Comparison of ENCODE assay signal across 34 cellular contexts in genomic region chr17:16261049-16261448, GRCh38.
"Had no signal": no experiment of that assay in that cellular context is flagged by ENCODE, and none has a peak within 500 bp of the region (broad histone marks: within the 10 kb centered on the region; RNA-seq: fewer than 3 reads in every experiment).

No MANE protein-coding gene starts in this region.

- FAIRE-seq: TTC549 had no signal

- H3K4me3 Mint-ChIP-seq: activated B cell treated with CpG ODN at 0.5 μM for 24 hours; activated CD4-positive, alpha-beta memory T cell treated with anti-CD3 and anti-CD28 coated beads for 36 hours; activated CD4-positive, alpha-beta T cell treated with anti-CD3 and anti-CD28 coated beads, Interleukin-2, amount 10 ng/mL, durations not matched to agents 24 days and 14 days; activated CD8-positive, alpha-beta T cell treated with anti-CD3 and anti-CD28 coated beads for 36 hours; activated naive CD4-positive, alpha-beta T cell treated with anti-CD3 and anti-CD28 coated beads, Interleukin-2, amount 10 ng/mL, durations not matched to agents 7 days and 5 days; activated naive CD4-positive, alpha-beta T cell treated with anti-CD3 and anti-CD28 coated beads, Interleukin-2, amount 50 U/mL, for 24 hours; activated naive CD8-positive, alpha-beta T cell; activated naive CD8-positive, alpha-beta T cell treated with anti-CD3 and anti-CD28 coated beads, Interleukin-2, amount 10 ng/mL, durations not matched to agents 7 days and 5 days; activated naive CD8-positive, alpha-beta T cell treated with anti-CD3 and anti-CD28 coated beads, Interleukin-2, amount 50 U/mL, for 24 hours; activated T-cell treated with anti-CD3 and anti-CD28 coated beads, Interleukin-2, amount 50 U/mL, for 24 hours; T-cell; T-helper 2 cell treated with Interferon-gamma antibody and Interleukin-4, amounts not matched to agents 5 μg/mL and 100 μg/mL, for 36 hours had no signal

- H3K9me3 Mint-ChIP-seq: activated B cell treated with CpG ODN at 0.5 μM for 24 hours; activated CD4-positive, alpha-beta memory T cell treated with anti-CD3 and anti-CD28 coated beads for 36 hours; activated CD8-positive, alpha-beta T cell treated with anti-CD3 and anti-CD28 coated beads for 36 hours; activated naive CD4-positive, alpha-beta T cell treated with anti-CD3 and anti-CD28 coated beads, Interleukin-2, amount 50 U/mL, for 24 hours; activated naive CD8-positive, alpha-beta T cell treated with anti-CD3 and anti-CD28 coated beads, Interleukin-2, amount 50 U/mL, for 24 hours; activated T-cell treated with anti-CD3 and anti-CD28 coated beads, Interleukin-2, amount 50 U/mL, for 24 hours; activated T-helper 2 cell treated with anti-CD3 and anti-CD28 coated beads, Interferon-gamma antibody, Interleukin-2, Interleukin-4, amounts not matched to agents 10 μg/mL and 5 μg/mL and 100 μg/mL, durations not matched to agents 14 hours and 24 hours and 36 hours; T-cell; T-helper 2 cell treated with Interferon-gamma antibody and Interleukin-4, amounts not matched to agents 5 μg/mL and 100 μg/mL, for 36 hours had no signal

- ATAC-seq: activated CD8-positive, alpha-beta T cell treated with anti-CD3 and anti-CD28 coated beads for 36 hours; activated naive CD8-positive, alpha-beta T cell treated with anti-CD3 and anti-CD28 coated beads, Interleukin-2, amount 50 U/mL, for 24 hours; body of pancreas; T-cell had no signal

- DNase-seq: activated B cell treated with CpG ODN at 0.5 μM for 24 hours; activated CD4-positive, alpha-beta memory T cell treated with anti-CD3 and anti-CD28 coated beads for 36 hours; activated CD4-positive, alpha-beta T cell treated with anti-CD3 and anti-CD28 coated beads for 4 hours; activated CD4-positive, alpha-beta T cell treated with anti-CD3 and anti-CD28 coated beads, Interleukin-2, amount 10 ng/mL, durations not matched to agents 24 days and 14 days; activated CD4-positive, alpha-beta T cell treated with anti-CD3 and anti-CD28 coated beads, Interleukin-2, amount 50 U/mL, for 1 hour; activated CD4-positive, alpha-beta T cell treated with anti-CD3 and anti-CD28 coated beads, Interleukin-2, amount 50 U/mL, for 4 hours; activated CD4-positive, CD25-positive, alpha-beta regulatory T cell treated with anti-CD3 and anti-CD28 coated beads, Interleukin-2, amount 50 U/mL, for 72 hours; activated CD8-positive, alpha-beta memory T cell treated with anti-CD3 and anti-CD28 coated beads for 24 hours; activated CD8-positive, alpha-beta memory T cell treated with anti-CD3 and anti-CD28 coated beads, Interleukin-2, amount 50 U/mL, for 4 hours; activated CD8-positive, alpha-beta T cell treated with anti-CD3 and anti-CD28 coated beads for 36 hours; activated effector memory CD4-positive, alpha-beta T cell treated with Interleukin-2 at 50 U/mL for 16 hours; activated gamma-delta T cell; activated naive CD4-positive, alpha-beta T cell treated with anti-CD3 and anti-CD28 coated beads, Interleukin-2, amount 10 ng/mL, durations not matched to agents 7 days and 5 days; activated naive CD4-positive, alpha-beta T cell treated with Interleukin-2 at 50 U/mL for 16 hours; activated naive CD8-positive, alpha-beta T cell treated with anti-CD3 and anti-CD28 coated beads, Interleukin-2, amount 10 ng/mL, durations not matched to agents 7 days and 5 days; activated naive CD8-positive, alpha-beta T cell treated with anti-CD3 and anti-CD28 coated beads, Interleukin-2, amount 50 U/mL, for 24 hours; activated T-cell treated with anti-CD3 and anti-CD28 coated beads, Interleukin-2, amount 50 U/mL, for 24 hours; activated T-cell treated with anti-CD3 and anti-CD28 coated beads, Interleukin-2, amount 50 U/mL, for 48 hours; amygdala; anterior cingulate cortex; body of pancreas; brain microvascular endothelial cell; central memory CD4-positive, alpha-beta T cell; T-cell; T-helper 2 cell; T-helper 9 cell had no signal

- H3K4me1 ChIP-seq: breast epithelium had no signal

- H3K27ac ChIP-seq: ascending aorta, body of pancreas, brain microvascular endothelial cell, VCaP had no signal

- H3K36me3 ChIP-seq: ascending aorta, brain microvascular endothelial cell, breast epithelium had no signal

- H3K27me3 ChIP-seq: ascending aorta, body of pancreas, brain microvascular endothelial cell, breast epithelium had no signal

- H3K27me3 Mint-ChIP-seq: activated B cell treated with CpG ODN at 0.5 μM for 24 hours; activated CD4-positive, alpha-beta memory T cell treated with anti-CD3 and anti-CD28 coated beads for 36 hours; activated CD4-positive, alpha-beta T cell treated with anti-CD3 and anti-CD28 coated beads, Interleukin-2, amount 10 ng/mL, durations not matched to agents 24 days and 14 days; activated CD8-positive, alpha-beta T cell treated with anti-CD3 and anti-CD28 coated beads for 36 hours; activated naive CD4-positive, alpha-beta T cell treated with anti-CD3 and anti-CD28 coated beads, Interleukin-2, amount 10 ng/mL, durations not matched to agents 7 days and 5 days; activated naive CD4-positive, alpha-beta T cell treated with anti-CD3 and anti-CD28 coated beads, Interleukin-2, amount 50 U/mL, for 24 hours; activated naive CD8-positive, alpha-beta T cell; activated naive CD8-positive, alpha-beta T cell treated with anti-CD3 and anti-CD28 coated beads, Interleukin-2, amount 10 ng/mL, durations not matched to agents 7 days and 5 days; activated naive CD8-positive, alpha-beta T cell treated with anti-CD3 and anti-CD28 coated beads, Interleukin-2, amount 50 U/mL, for 24 hours; activated T-cell treated with anti-CD3 and anti-CD28 coated beads, Interleukin-2, amount 50 U/mL, for 24 hours; T-cell had no signal

- H3K4me1 Mint-ChIP-seq: activated CD4-positive, alpha-beta T cell treated with anti-CD3 and anti-CD28 coated beads, Interleukin-2, amount 10 ng/mL, durations not matched to agents 24 days and 14 days; activated naive CD4-positive, alpha-beta T cell treated with anti-CD3 and anti-CD28 coated beads, Interleukin-2, amount 10 ng/mL, durations not matched to agents 7 days and 5 days had no signal

- H3K27ac Mint-ChIP-seq: activated B cell treated with CpG ODN at 0.5 μM for 24 hours; activated CD4-positive, alpha-beta memory T cell treated with anti-CD3 and anti-CD28 coated beads for 36 hours; activated CD4-positive, alpha-beta T cell treated with anti-CD3 and anti-CD28 coated beads, Interleukin-2, amount 10 ng/mL, durations not matched to agents 24 days and 14 days; activated CD8-positive, alpha-beta T cell treated with anti-CD3 and anti-CD28 coated beads for 36 hours; activated naive CD4-positive, alpha-beta T cell treated with anti-CD3 and anti-CD28 coated beads, Interleukin-2, amount 10 ng/mL, durations not matched to agents 7 days and 5 days; activated naive CD4-positive, alpha-beta T cell treated with anti-CD3 and anti-CD28 coated beads, Interleukin-2, amount 50 U/mL, for 24 hours; activated naive CD8-positive, alpha-beta T cell; activated naive CD8-positive, alpha-beta T cell treated with anti-CD3 and anti-CD28 coated beads, Interleukin-2, amount 10 ng/mL, durations not matched to agents 7 days and 5 days; activated naive CD8-positive, alpha-beta T cell treated with anti-CD3 and anti-CD28 coated beads, Interleukin-2, amount 50 U/mL, for 24 hours; activated T-cell treated with anti-CD3 and anti-CD28 coated beads, Interleukin-2, amount 50 U/mL, for 24 hours; activated T-helper 2 cell treated with anti-CD3 and anti-CD28 coated beads, Interferon-gamma antibody, Interleukin-2, Interleukin-4, amounts not matched to agents 10 μg/mL and 5 μg/mL and 100 μg/mL, durations not matched to agents 14 hours and 24 hours and 36 hours; T-cell; T-helper 2 cell treated with Interferon-gamma antibody and Interleukin-4, amounts not matched to agents 5 μg/mL and 100 μg/mL, for 36 hours had no signal

- H3K4me3 ChIP-seq: ascending aorta, body of pancreas, breast epithelium had no signal

- H3K9me3 ChIP-seq: ascending aorta, body of pancreas, breast epithelium had no signal
